In the genomic region with DNA sequence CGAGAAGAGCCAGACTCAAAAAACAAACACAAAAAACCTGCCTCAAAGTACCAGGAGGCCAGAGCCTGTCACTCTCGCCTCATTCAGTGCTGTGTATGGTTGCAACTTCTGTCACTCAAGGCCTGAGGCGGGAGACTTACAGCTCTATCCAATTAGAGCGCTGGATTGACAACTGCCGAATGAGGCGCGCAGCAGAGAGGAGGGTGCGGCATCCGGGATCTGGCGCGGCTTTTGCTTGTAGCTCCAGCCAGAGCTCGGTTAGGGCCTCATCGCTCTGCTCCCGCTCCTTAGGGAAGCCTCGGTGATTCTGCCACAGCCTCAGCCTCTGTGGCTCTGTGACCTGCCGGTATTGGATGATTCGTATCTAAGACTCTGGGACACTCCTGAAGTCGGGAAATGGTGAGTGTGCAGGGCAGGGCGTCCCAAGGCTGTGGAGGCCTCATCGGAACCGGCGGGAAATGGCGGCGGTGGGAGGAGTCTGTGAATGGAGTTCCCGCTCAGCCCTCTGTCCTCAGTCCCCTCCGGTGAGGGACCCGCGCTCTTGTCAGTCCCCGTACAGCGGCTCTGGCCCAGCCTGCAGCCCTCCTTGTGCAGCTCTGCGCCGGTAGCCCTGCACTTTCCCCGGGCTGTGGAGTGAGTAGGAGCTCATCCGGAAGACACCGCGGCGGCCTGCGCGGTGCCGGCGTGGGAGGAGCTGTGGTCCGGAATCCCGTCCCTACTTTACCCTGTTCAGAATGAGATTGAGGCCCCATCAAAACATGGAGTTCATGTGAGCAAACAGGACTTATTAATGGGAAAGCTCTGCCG, we compare ENCODE assay signal across 8 cellular contexts. TPM values are rescaled to one million over a fixed set of nuclear protein-coding genes. Genes with fewer than 3 reads are reported as not detected.
DNase-seq lines count a peak whose midpoint lies in the region; ATAC-seq, FAIRE-seq and TF ChIP-seq lines count a peak whose summit lies in the region.

A gene (plus strand): TSS at position 227 of the 807 bp plus-strand sequence. CDS start 170 bp downstream, at position 397.

- peak; percentile 33; the same call in 1 of the 2 replicates for TF ChIP-seq POLR2A in A549 (IDR thresholded peaks at IDR 0.05; ENCODE audit: low read length)

- H3K36me3 Mint-ChIP-seq in activated CD4-positive, alpha-beta T cell treated with anti-CD3 and anti-CD28 coated beads for 36 hours (ENCODE audit: low read depth): peaks cover 78% of the 10 kb centered on the region

- H3K4me1 ChIP-seq in A549: no peaks in the 10 kb centered on the region

- TF ChIP-seq EP300 in A549 (IDR thresholded peaks at IDR 0.05): no peak

- 0% methylated on average over 14 of the region's 44 CpGs for WGBS in A549 (ENCODE audit: missing lambda C conversion rate)

- H3K27ac Mint-ChIP-seq in activated CD4-positive, alpha-beta T cell treated with anti-CD3 and anti-CD28 coated beads for 36 hours: peak within 1 kb of the TSS; percentile 100

- H3K9me3 Mint-ChIP-seq in activated CD4-positive, alpha-beta T cell treated with anti-CD3 and anti-CD28 coated beads for 36 hours (ENCODE audit: low read depth): peaks cover 54% of the 10 kb centered on the region

- POLR2A ChIA-PET in A549 (lab: Yijun Ruan, JAX): interaction anchor here (0.5 to 2.0 kb wide), 6 partner anchors 11 to 766 kb away, joined by 3 to 7 read pairs (median 4); a partner anchor contains a TSS
- POLR2A ChIA-PET in activated CD4-positive, alpha-beta T cell treated with anti-CD3 and anti-CD28 coated beads for 36 hours (lab: Charles Lee): interaction anchor here (0.6 to 1.9 kb wide), 6 partner anchors 10 to 350 kb away, joined by 3 to 6 read pairs (median 4); a partner anchor contains a TSS

- peak within 1 kb of the TSS; percentile 72 for H3K4me2 ChIP-seq in A549

- intact Hi-C loops in activated CD4-positive, alpha-beta T cell treated with anti-CD3 and anti-CD28 coated beads for 36 hours (cut with DNase I, micrococcal nuclease): loop anchor here (1.0 to 5.0 kb wide), 7 partner anchors 9 to 1458 kb away; a partner anchor contains a TSS

- H3K4me3 ChIP-seq in A549 (peak within 1 kb of the TSS; percentile 69), choroid plexus epithelial cell (ENCODE audit: low read depth, low read length) (peak within 1 kb of the TSS; percentile 97), kidney epithelial cell (ENCODE audit: low read depth, low read length) (peak within 1 kb of the TSS; percentile 79)

- no peaks in the 10 kb centered on the region for H3K36me3 ChIP-seq in kidney epithelial cell (ENCODE audit: control insufficient read depth, insufficient read depth, low read length)

- peak within 1 kb of the TSS; percentile 91 for H3K4me3 Mint-ChIP-seq in activated CD4-positive, alpha-beta T cell treated with anti-CD3 and anti-CD28 coated beads for 36 hours

- peaks cover 32% of the 10 kb centered on the region for H3K9me3 ChIP-seq in A549

- TF ChIP-seq CTCF in A549 (IDR thresholded peaks at IDR 0.05): no peak
- no peak for TF ChIP-seq CTCF in choroid plexus epithelial cell (conservative IDR thresholded peaks at IDR 0.05; ENCODE audit: low read depth, low read length)
- TF ChIP-seq CTCF in kidney epithelial cell (IDR thresholded peaks at IDR 0.05; ENCODE audit: insufficient read depth, low read length, poor library complexity, severe bottlenecking): no peak

- peaks cover 44% of the 10 kb centered on the region for H3K4me1 Mint-ChIP-seq in activated CD4-positive, alpha-beta T cell treated with anti-CD3 and anti-CD28 coated beads for 36 hours

- H3K27me3 Mint-ChIP-seq in activated CD4-positive, alpha-beta T cell treated with anti-CD3 and anti-CD28 coated beads for 36 hours: no peaks in the 10 kb centered on the region

- TF ChIP-seq RAD21 in A549 (conservative IDR thresholded peaks at IDR 0.05 in 1 of 2, IDR thresholded peaks at IDR 0.05 in 1 of 2): no peak

- no peaks in the 10 kb centered on the region for H3K27me3 ChIP-seq in kidney epithelial cell (ENCODE audit: control insufficient read depth, insufficient read depth, low read length)

- no peak for FAIRE-seq in A549 (lab: Jason Lieb, UNC)

- H3K27ac ChIP-seq in A549: peak within 1 kb of the TSS; percentile 69 to 92

- DNase-seq in A549 (ENCODE audit: low read depth in 1 of 2, low spot score in 1 of 2) (peak; percentile 89 to 96), NCI-H2227 (lab: John Stamatoyannopoulos, UW; ENCODE audit: unreplicated experiment) (peak; percentile 84), choroid plexus epithelial cell (ENCODE audit: low read depth) (peak; percentile 99), kidney epithelial cell (ENCODE audit: low read depth) (peak; percentile 83)
- DNase-seq in activated CD4-positive, alpha-beta T cell treated with anti-CD3 and anti-CD28 coated beads for 36 hours: peak; percentile 97
- peak; percentile 65 to 79 for DNase-seq in stimulated activated CD4-positive, alpha-beta T cell treated with anti-CD3 and anti-CD28 coated beads, Interleukin-1b, Interleukin-23, amount 100 ng/mL, for 1 hour (ENCODE audit: low read depth in 2 of 2)

- ATAC-seq in A549 (peak; percentile 99), GM18861 (IDR thresholded peaks at IDR 0.05; ENCODE audit: unreplicated experiment) (peak; percentile 97), HG03108 (IDR thresholded peaks at IDR 0.05; ENCODE audit: unreplicated experiment) (peak; percentile 98)
- peak; percentile 98 for ATAC-seq in activated CD4-positive, alpha-beta T cell treated with anti-CD3 and anti-CD28 coated beads for 36 hours

- CTCF ChIA-PET in A549 (lab: Yijun Ruan, JAX): interaction anchor here (1.2 kb wide), 1 partner anchor 11 kb away, joined by 3 read pairs; no protein-coding TSS in a partner anchor
- CTCF ChIA-PET in activated CD4-positive, alpha-beta T cell treated with anti-CD3 and anti-CD28 coated beads for 36 hours (lab: Charles Lee): interaction anchor here (0.6 to 1.6 kb wide), 4 partner anchors 9 to 119 kb away, joined by 3 to 13 read pairs (median 4); no protein-coding TSS in a partner anchor

TF ChIP-seq in A549, 52 proteins besides CTCF, POLR2A, EP300 and RAD21:
- TF ChIP-seq, protein P1, sequence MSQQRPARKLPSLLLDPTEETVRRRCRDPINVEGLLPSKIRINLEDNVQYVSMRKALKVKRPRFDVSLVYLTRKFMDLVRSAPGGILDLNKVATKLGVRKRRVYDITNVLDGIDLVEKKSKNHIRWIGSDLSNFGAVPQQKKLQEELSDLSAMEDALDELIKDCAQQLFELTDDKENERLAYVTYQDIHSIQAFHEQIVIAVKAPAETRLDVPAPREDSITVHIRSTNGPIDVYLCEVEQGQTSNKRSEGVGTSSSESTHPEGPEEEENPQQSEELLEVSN (IDR thresholded peaks at IDR 0.05; ENCODE audit: borderline replicate concordance, low read depth): peak; percentile 91
- TF ChIP-seq, protein P2, sequence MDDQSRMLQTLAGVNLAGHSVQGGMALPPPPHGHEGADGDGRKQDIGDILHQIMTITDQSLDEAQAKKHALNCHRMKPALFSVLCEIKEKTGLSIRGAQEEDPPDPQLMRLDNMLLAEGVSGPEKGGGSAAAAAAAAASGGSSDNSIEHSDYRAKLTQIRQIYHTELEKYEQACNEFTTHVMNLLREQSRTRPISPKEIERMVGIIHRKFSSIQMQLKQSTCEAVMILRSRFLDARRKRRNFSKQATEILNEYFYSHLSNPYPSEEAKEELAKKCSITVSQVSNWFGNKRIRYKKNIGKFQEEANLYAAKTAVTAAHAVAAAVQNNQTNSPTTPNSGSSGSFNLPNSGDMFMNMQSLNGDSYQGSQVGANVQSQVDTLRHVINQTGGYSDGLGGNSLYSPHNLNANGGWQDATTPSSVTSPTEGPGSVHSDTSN (IDR thresholded peaks at IDR 0.05): peak; percentile 97
- TF ChIP-seq ZNF302 (CRISPR knock-in tag; IDR thresholded peaks at IDR 0.05) (no peak), PHF8 (IDR thresholded peaks at IDR 0.05; ENCODE audit: borderline replicate concordance, low read depth) (peak; percentile 55; the same call in 1 of the 2 replicates)
- TF ChIP-seq, protein P3, sequence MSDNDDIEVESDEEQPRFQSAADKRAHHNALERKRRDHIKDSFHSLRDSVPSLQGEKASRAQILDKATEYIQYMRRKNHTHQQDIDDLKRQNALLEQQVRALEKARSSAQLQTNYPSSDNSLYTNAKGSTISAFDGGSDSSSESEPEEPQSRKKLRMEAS (IDR thresholded peaks at IDR 0.05): peak; percentile 77

RNA-seq across cellular contexts. Expression of the gene that starts here (rescaled TPM):
- polyA plus RNA-seq in A549 (2011; rRNA removed): 0.89 and 1.1 TPM in 2 replicates
- 0.67 and 0.71 TPM in 2 replicates for polyA plus RNA-seq in A549 (2012; cell fraction: cytosol; rRNA removed)
- 0.95 and 0.97 TPM in 2 replicates for polyA plus RNA-seq in A549 (2012; cell fraction: nucleus; rRNA removed)
- 0.96 to 1.3 TPM (median 1.0 TPM) in 3 replicates for polyA plus RNA-seq in A549 (2017; fragmentation: RNase III; extraction: RNeasy Plus Mini Kit Qiagen cat#74134 plus additional on column Dnase treatment)
- polyA minus RNA-seq in A549 (2011; rRNA and poly(A)+ RNA removed): 0.79 and 1.1 TPM in 2 replicates
- 10 to 100 TPM in 1 of 2 experiments, 1 to 10 TPM in 1; 9.7 to 10.3 TPM for total RNA-seq in activated CD4-positive, alpha-beta T cell treated with anti-CD3 and anti-CD28 coated beads for 36 hours
- total RNA-seq in kidney epithelial cell: 13.5 and 13.9 TPM in 2 replicates

Comparison
In these comparisons a context has a peak if more than half of its experiments do, and no peak if none do; other contexts are left out.
1. Peak in every context shown above with its lines: DNase-seq, ATAC-seq, H3K4me3 ChIP-seq and H3K27ac ChIP-seq.